ENCODE assay signal across 25 cellular contexts in genomic region chr16:76278086-76278485, GRCh38. TPM values are rescaled to one million over a fixed set of nuclear protein-coding genes. Genes with fewer than 3 reads are reported as not detected.
DNase-seq lines count a peak whose midpoint lies in the region; ATAC-seq and TF ChIP-seq lines count a peak whose summit lies in the region.
"Had no signal": no experiment of that assay in that cellular context is flagged by ENCODE, and none has a peak within 500 bp of the region (broad histone marks: within the 10 kb centered on the region; RNA-seq: fewer than 3 reads in every experiment).

No MANE protein-coding gene starts in this region.

- H3K27me3 ChIP-seq in GM23338 (ENCODE audit: insufficient read depth): peaks cover 15% of the 10 kb centered on the region
- H3K27me3 ChIP-seq: BE2C had no signal

- H2AFZ ChIP-seq in GM23338: no peak overlapping the region
- H2AFZ ChIP-seq: GM23248 had no signal

- H3K9me3 Mint-ChIP-seq in brain (no peaks in the 10 kb centered on the region), GM23338 (peaks cover 68% of the 10 kb centered on the region), osteocyte (ENCODE audit: unreplicated experiment) (no peaks in the 10 kb centered on the region)

- no peaks in the 10 kb centered on the region for H3K79me2 ChIP-seq in GM23338 (replicated peaks; ENCODE audit: insufficient read depth)

- DNase-seq in G401 (ENCODE audit: low spot score): peak; percentile 82
- DNase-seq in head of caudate nucleus: peak in 25 of 42 donors; percentile 12 to 63 (median 28)
- peak; percentile 70 for DNase-seq in pons (ENCODE audit: low spot score)
- DNase-seq in GM23338 (ENCODE audit: low spot score): no peak
- DNase-seq in osteocyte (ENCODE audit: extremely low spot score, unreplicated experiment): no peak
- DNase-seq in dedifferentiated amniotic fluid mesenchymal stem cell (ENCODE audit: extremely low spot score): no peak
- DNase-seq: BE2C; CD4-positive, CD25-positive, alpha-beta regulatory T cell; DMS153; GF-D8; GM23248; HCEC 1CT; Karpas-422; NCI-H1048; NCI-H1436; NCI-H2081; NCI-H345; NCI-H524 treated with DMSO at 0.1 percent for 48 hours; PC-3; RPMI8226; SHP77 treated with DMSO at 0.1 percent for 48 hours had no signal

- in situ Hi-C loops in G401 (cut with HindIII; ENCODE audit: low sequenced_read_pairs): no loop called here

- TF ChIP-seq CTCF in brain (conservative IDR thresholded peaks at IDR 0.05) (no peak), GM23338 (conservative IDR thresholded peaks at IDR 0.05; ENCODE audit: low read depth in 2 of 2) (no peak), osteocyte (IDR thresholded peaks at IDR 0.05) (no peak)

- H3K4me1 ChIP-seq in GM23338 (ENCODE audit: insufficient read depth): peaks cover 8% of the 10 kb centered on the region; the same call in 1 of the 2 replicates
- H3K4me1 ChIP-seq: BE2C had no signal

- H3K4me3 ChIP-seq in GM23338: no peak overlapping the region
- H3K4me3 ChIP-seq: GM23248 had no signal

- no peak for ATAC-seq in GM23338
- ATAC-seq: PC-3 had no signal

- no peak overlapping the region for H3K27ac ChIP-seq in GM23338 (ENCODE audit: low read depth)
- H3K27ac ChIP-seq: GM23248 had no signal

- H3K27me3 Mint-ChIP-seq in brain (no peaks in the 10 kb centered on the region), GM23338 (ENCODE audit: insufficient read depth, low read depth, poor library complexity) (no peaks in the 10 kb centered on the region), osteocyte (ENCODE audit: unreplicated experiment) (peaks cover 4% of the 10 kb centered on the region)

- H4K20me1 ChIP-seq in GM23338 (replicated peaks; ENCODE audit: insufficient read depth): no peaks in the 10 kb centered on the region

- no peaks in the 10 kb centered on the region for H3K36me3 ChIP-seq in GM23338 (ENCODE audit: insufficient read depth)
- H3K36me3 ChIP-seq: BE2C had no signal

- peak overlapping the region in 2 of 5 experiments; percentile 5 to 48 for H3K27ac Mint-ChIP-seq in brain
- no peak overlapping the region for H3K27ac Mint-ChIP-seq in GM23338
- no peak overlapping the region for H3K27ac Mint-ChIP-seq in osteocyte (ENCODE audit: unreplicated experiment)
- H3K27ac Mint-ChIP-seq: CD4-positive, CD25-positive, alpha-beta regulatory T cell; IgD-negative memory B cell had no signal

- no peaks in the 10 kb centered on the region for H3K9me2 ChIP-seq in GM23338 (ENCODE audit: insufficient read depth)

- H3K4me1 Mint-ChIP-seq in brain: peaks cover 31% of the 10 kb centered on the region
- H3K4me1 Mint-ChIP-seq in GM23338: no peaks in the 10 kb centered on the region
- no peaks in the 10 kb centered on the region for H3K4me1 Mint-ChIP-seq in osteocyte (ENCODE audit: unreplicated experiment)
- H3K4me1 Mint-ChIP-seq: CD4-positive, CD25-positive, alpha-beta regulatory T cell; IgD-negative memory B cell had no signal

- no peak overlapping the region for H3K4me2 ChIP-seq in GM23338

- peak overlapping the region in 4 of 5 experiments; percentile 72 to 84 (median 82) for H3K4me3 Mint-ChIP-seq in brain
- no peak overlapping the region for H3K4me3 Mint-ChIP-seq in GM23338
- no peak overlapping the region for H3K4me3 Mint-ChIP-seq in osteocyte (ENCODE audit: unreplicated experiment)
- H3K4me3 Mint-ChIP-seq: CD4-positive, CD25-positive, alpha-beta regulatory T cell; IgD-negative memory B cell had no signal

- H3K36me3 Mint-ChIP-seq in brain: no peaks in the 10 kb centered on the region
- H3K36me3 Mint-ChIP-seq in GM23338 (ENCODE audit: low read depth): no peaks in the 10 kb centered on the region
- H3K36me3 Mint-ChIP-seq in osteocyte (ENCODE audit: unreplicated experiment): no peaks in the 10 kb centered on the region
- H3K36me3 Mint-ChIP-seq: CD4-positive, CD25-positive, alpha-beta regulatory T cell; IgD-negative memory B cell had no signal

- no peaks in the 10 kb centered on the region for H3F3A ChIP-seq in GM23338 (replicated peaks; ENCODE audit: low read depth)

- intact Hi-C loops in head of caudate nucleus (cut with DNase I): loop anchor here (10.0 kb wide), 1 partner anchor 377 kb away; no protein-coding TSS in a partner anchor

TF ChIP-seq in GM23338, 12 proteins besides CTCF, POLR2A, EP300 and RAD21 (continues in another document):
- TF ChIP-seq EZH2phosphoT487 (IDR thresholded peaks at IDR 0.05; ENCODE audit: unreplicated experiment) (no peak), REST (IDR thresholded peaks at IDR 0.05; ENCODE audit: unreplicated experiment) (no peak)

RNA-seq across cellular contexts. Expression of gene CNTNAP4, which starts 0.9 kb away (rescaled TPM):
- total RNA-seq in G401 (2014; rRNA removed; shearing (Covaris generic)): not detected in 2 replicates
- 17.3 TPM for polyA plus RNA-seq in brain (ENCODE audit: insufficient read depth, low read depth, low replicate concordance)
- not detected in 2 replicates for total RNA-seq in GM23338 (2014; rRNA removed; shearing (Covaris generic))
- polyA plus RNA-seq in GM23338 (2016; fragmentation: Nextera tagmentation; extraction: Ambion mirVana): not detected in 2 replicates
- not detected in 2 replicates for total RNA-seq in osteocyte
- total RNA-seq: A172; CD4-positive, CD25-positive, alpha-beta regulatory T cell; GM23248; MCF 10A; PC-3 had no signal
- polyA plus RNA-seq: CD4-positive, CD25-positive, alpha-beta regulatory T cell; GM23248; IgD-negative memory B cell had no signal

Comparison
In these comparisons a context has a peak if more than half of its experiments do, and no peak if none do; other contexts are left out.
1. DNase-seq: peak in G401 (single experiment), head of caudate nucleus (25 of 42) and pons (single experiment); none in GM23338 (single experiment), osteocyte (single experiment) and dedifferentiated amniotic fluid mesenchymal stem cell (single experiment).
2. H3K4me3 Mint-ChIP-seq: peak in brain (4 of 5); none in GM23338 (single experiment) and osteocyte (single experiment).